36 cellular contexts compared by ENCODE assay signal in the genomic region with DNA sequence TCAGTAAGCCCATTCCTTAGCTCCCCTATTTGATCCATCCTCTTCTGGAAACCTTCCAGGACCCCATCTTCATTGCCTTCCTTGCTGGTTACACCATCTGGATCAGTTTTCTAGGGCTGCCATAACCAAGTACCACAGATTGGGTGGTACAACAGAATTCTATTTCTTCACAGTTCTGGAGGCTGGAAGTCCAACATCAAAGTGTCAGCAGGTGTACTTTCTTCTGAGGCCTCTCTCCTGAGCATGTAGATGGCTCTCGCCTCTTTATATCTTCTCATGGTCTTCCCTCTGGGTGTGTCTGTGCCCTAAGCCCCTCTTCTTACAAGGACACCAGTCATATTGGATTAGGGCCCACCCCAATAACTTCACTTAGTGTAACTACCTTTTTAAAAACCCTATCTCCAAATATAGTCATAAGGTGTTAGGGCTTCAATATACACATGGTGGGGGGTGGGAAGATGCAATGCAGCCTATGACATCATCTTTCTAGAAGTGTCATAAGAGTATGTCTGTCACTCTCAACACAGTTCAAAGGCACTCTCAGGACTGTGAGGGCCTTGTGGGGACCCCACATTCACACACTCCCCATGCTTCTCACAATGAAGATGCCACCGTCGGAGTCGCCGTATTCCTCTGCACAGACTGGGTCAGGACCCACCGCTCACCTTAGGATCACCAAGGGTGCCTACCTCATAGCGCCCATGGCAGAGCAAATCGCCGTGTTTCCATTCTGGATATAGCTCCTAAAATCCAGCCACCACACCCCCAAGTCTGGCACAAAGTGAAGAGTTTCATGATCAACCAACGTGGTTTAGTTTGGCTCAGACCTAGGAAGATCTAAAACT. TPM values are rescaled to one million over a fixed set of nuclear protein-coding genes. Genes with fewer than 3 reads are reported as not detected.
"Had no signal": no experiment of that assay in that cellular context is flagged by ENCODE, and none has a peak within 500 bp of the region (broad histone marks: within the 10 kb centered on the region; RNA-seq: fewer than 3 reads in every experiment).

No MANE protein-coding gene starts in this region.

- H3K4me3 Mint-ChIP-seq: activated CD8-positive, alpha-beta T cell treated with anti-CD3 and anti-CD28 coated beads for 36 hours; activated naive CD4-positive, alpha-beta T cell treated with anti-CD3 and anti-CD28 coated beads for 36 hours; activated naive CD8-positive, alpha-beta T cell; activated naive CD8-positive, alpha-beta T cell treated with anti-CD3 and anti-CD28 coated beads, Interleukin-2, amount 50 U/mL, for 24 hours; activated T-cell treated with anti-CD3 and anti-CD28 coated beads, Interleukin-2, amount 50 U/mL, for 4 hours; activated T-helper 1 cell treated with anti-CD3 and anti-CD28 coated beads, Interleukin-12 subunit alpha, Interleukin-12 subunit beta, Interleukin-2, Interleukin-4 antibody, amounts not matched to agents 30 ng/mL and 10 ng/mL and 1 ng/mL, durations not matched to agents 14 hours and 24 hours and 36 hours had no signal

- H3K9me3 Mint-ChIP-seq: activated CD8-positive, alpha-beta T cell treated with anti-CD3 and anti-CD28 coated beads for 36 hours; activated naive CD4-positive, alpha-beta T cell treated with anti-CD3 and anti-CD28 coated beads for 36 hours; activated naive CD8-positive, alpha-beta T cell treated with anti-CD3 and anti-CD28 coated beads, Interleukin-2, amount 50 U/mL, for 24 hours; activated T-helper 1 cell treated with anti-CD3 and anti-CD28 coated beads, Interleukin-12 subunit alpha, Interleukin-12 subunit beta, Interleukin-2, Interleukin-4 antibody, amounts not matched to agents 30 ng/mL and 10 ng/mL and 1 ng/mL, durations not matched to agents 14 hours and 24 hours and 36 hours had no signal

- H3K27ac ChIP-seq: brain microvascular endothelial cell, Peyer's patch, WERI-Rb-1 had no signal

- H3K27me3 Mint-ChIP-seq: activated CD8-positive, alpha-beta T cell treated with anti-CD3 and anti-CD28 coated beads for 36 hours; activated naive CD8-positive, alpha-beta T cell; activated naive CD8-positive, alpha-beta T cell treated with anti-CD3 and anti-CD28 coated beads, Interleukin-2, amount 50 U/mL, for 24 hours had no signal

- H3K4me3 ChIP-seq: MG63, Peyer's patch had no signal

- H3K27ac Mint-ChIP-seq: activated CD8-positive, alpha-beta T cell treated with anti-CD3 and anti-CD28 coated beads for 36 hours; activated naive CD4-positive, alpha-beta T cell treated with anti-CD3 and anti-CD28 coated beads for 36 hours; activated naive CD8-positive, alpha-beta T cell; activated naive CD8-positive, alpha-beta T cell treated with anti-CD3 and anti-CD28 coated beads, Interleukin-2, amount 50 U/mL, for 24 hours; activated T-helper 1 cell treated with anti-CD3 and anti-CD28 coated beads, Interleukin-12 subunit alpha, Interleukin-12 subunit beta, Interleukin-2, Interleukin-4 antibody, amounts not matched to agents 30 ng/mL and 10 ng/mL and 1 ng/mL, durations not matched to agents 14 hours and 24 hours and 36 hours had no signal

- H3K36me3 ChIP-seq: brain microvascular endothelial cell, MG63, Peyer's patch, WERI-Rb-1 had no signal

- H3K4me1 ChIP-seq: Peyer's patch had no signal

- DNase-seq: activated CD4-positive, alpha-beta T cell treated with anti-CD3 and anti-CD28 coated beads for 1 hour; activated CD4-positive, alpha-beta T cell treated with anti-CD3 and anti-CD28 coated beads for 48 hours; activated CD4-positive, CD25-positive, alpha-beta regulatory T cell; activated CD8-positive, alpha-beta T cell treated with anti-CD3 and anti-CD28 coated beads for 36 hours; activated gamma-delta T cell treated with Interleukin-2 at 50 U/mL for 16 hours; activated naive CD4-positive, alpha-beta T cell treated with anti-CD3 and anti-CD28 coated beads for 36 hours; activated naive CD8-positive, alpha-beta T cell treated with anti-CD3 and anti-CD28 coated beads, Interleukin-2, amount 50 U/mL, for 24 hours; activated T-cell treated with anti-CD3 and anti-CD28 coated beads for 4 hours; activated T-cell treated with anti-CD3 and anti-CD28 coated beads, Interleukin-2, amount 50 U/mL, for 4 hours; anterior cingulate cortex; brain microvascular endothelial cell; central memory CD4-positive, alpha-beta T cell; Kasumi-1; KG1; MG63; NCI-H1048; NCI-H1105 treated with DMSO at 0.1 percent for 48 hours; NCI-H1436; NCI-H1694; NCI-H1930; NCI-H2081 treated with DMSO at 0.1 percent for 48 hours; NCI-H345; NCI-H524 treated with DMSO at 0.1 percent for 48 hours; PC-3; Peyer's patch; RPMI8226; SIG-M5; T-helper 1 cell; T1000; WERI-Rb-1 had no signal

- H3K9me3 ChIP-seq: MG63, Peyer's patch had no signal

- H3K27me3 ChIP-seq: brain microvascular endothelial cell, MG63, Peyer's patch had no signal

RNA-seq across cellular contexts. Expression of gene PRND, which starts 12.2 kb away (rescaled TPM):
- total RNA-seq: activated CD8-positive, alpha-beta memory T cell treated with anti-CD3 and anti-CD28 coated beads for 36 hours; activated CD8-positive, alpha-beta T cell treated with anti-CD3 and anti-CD28 coated beads for 36 hours; activated naive CD4-positive, alpha-beta T cell treated with anti-CD3 and anti-CD28 coated beads for 36 hours; activated T-cell treated with anti-CD3 and anti-CD28 coated beads, Interleukin-2, amount 50 U/mL, for 4 hours; activated T-helper 1 cell treated with anti-CD3 and anti-CD28 coated beads, Interleukin-12 subunit alpha, Interleukin-12 subunit beta, Interleukin-2, Interleukin-4 antibody, amounts not matched to agents 30 ng/mL and 10 ng/mL and 1 ng/mL, durations not matched to agents 14 hours and 24 hours and 36 hours; NCI-H460; PC-3; Peyer's patch; SK-MEL-5; T-helper 2 cell treated with Interferon-gamma antibody and Interleukin-4, amounts not matched to agents 100 ng/mL and 5 ng/mL, for 36 hours had no signal
